24 cellular contexts compared by ENCODE assay signal in the genomic region with DNA sequence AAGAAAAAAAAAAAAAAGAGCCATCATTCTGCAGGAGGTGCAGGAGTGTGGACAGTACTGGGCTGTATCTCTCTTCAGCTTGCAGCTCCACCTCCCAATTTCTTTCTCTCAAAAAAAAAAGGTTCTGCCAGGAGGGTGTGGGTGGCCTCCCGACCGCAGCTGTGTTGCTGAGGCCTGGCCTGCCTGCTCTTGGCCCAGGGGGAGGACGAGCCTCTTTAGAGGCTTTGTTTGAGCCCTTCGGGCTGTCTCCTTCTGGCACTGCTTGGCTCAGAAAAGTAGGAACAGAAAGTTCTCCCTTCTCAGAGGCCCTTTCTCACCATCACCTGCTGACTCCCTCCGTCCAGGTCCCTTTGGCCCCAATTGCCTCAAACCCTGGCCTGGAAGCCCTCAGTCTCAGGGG. TPM values are rescaled to one million over a fixed set of nuclear protein-coding genes. Genes with fewer than 3 reads are reported as not detected.
DNase-seq lines count a peak whose midpoint lies in the region; ATAC-seq lines count a peak whose summit lies in the region.
"Had no signal": no experiment of that assay in that cellular context is flagged by ENCODE, and none has a peak within 500 bp of the region (broad histone marks: within the 10 kb centered on the region; RNA-seq: fewer than 3 reads in every experiment).

No MANE protein-coding gene starts in this region.

- no peak for ATAC-seq in HG02571 (IDR thresholded peaks at IDR 0.05; ENCODE audit: unreplicated experiment)
- ATAC-seq in activated T-helper 17 cell treated with anti-CD3 and anti-CD28 coated beads, Interleukin-2, amount 50 U/mL, for 72 hours (replicated peaks) = no peak
- ATAC-seq: activated CD8-positive, alpha-beta T cell treated with anti-CD3 and anti-CD28 coated beads, Interleukin-2, amount 10 ng/mL, durations not matched to agents 7 days and 5 days had no signal

- DNase-seq in MV-4-11 (lab: John Stamatoyannopoulos, UW) (peak; percentile 83), midbrain (lab: John Stamatoyannopoulos, UW) (peak; percentile 70), RKO (ENCODE audit: low spot score) (no peak)
- DNase-seq: activated CD4-positive, CD25-positive, alpha-beta regulatory T cell treated with anti-CD3 and anti-CD28 coated beads, Interleukin-2, amount 50 U/mL, for 72 hours; activated CD8-positive, alpha-beta T cell treated with anti-CD3 and anti-CD28 coated beads, Interleukin-2, amount 10 ng/mL, durations not matched to agents 7 days and 5 days; aorta; CD8-positive, alpha-beta memory T cell; foreskin melanocyte; mammary epithelial cell; NCI-H1694; NCI-H2171 treated with DMSO at 0.1 percent for 48 hours; NCI-H526 treated with DMSO at 0.1 percent for 48 hours; pancreas; right lobe of liver; stimulated activated CD4-positive, alpha-beta T cell treated with anti-CD3 and anti-CD28 coated beads, Interleukin-15, amount 100 ng/mL, for 24 hours had no signal

- no peaks in the 10 kb centered on the region for H3K27me3 Mint-ChIP-seq in activated T-helper 17 cell treated with anti-CD3 and anti-CD28 coated beads, Interleukin-2, amount 50 U/mL, for 72 hours
- H3K27me3 Mint-ChIP-seq: CD8-positive, alpha-beta memory T cell; central memory CD8-positive, alpha-beta T cell had no signal

- H3K36me3 Mint-ChIP-seq in activated T-helper 17 cell treated with anti-CD3 and anti-CD28 coated beads, Interleukin-2, amount 50 U/mL, for 72 hours (ENCODE audit: low read depth) = peaks cover 54% of the 10 kb centered on the region

- H3K4me3 Mint-ChIP-seq in activated T-helper 17 cell treated with anti-CD3 and anti-CD28 coated beads, Interleukin-2, amount 50 U/mL, for 72 hours = no peak overlapping the region
- H3K4me3 Mint-ChIP-seq: activated CD8-positive, alpha-beta T cell treated with anti-CD3 and anti-CD28 coated beads, Interleukin-2, amount 10 ng/mL, durations not matched to agents 7 days and 5 days; CD8-positive, alpha-beta memory T cell; central memory CD8-positive, alpha-beta T cell had no signal

- H3K27ac Mint-ChIP-seq in activated T-helper 17 cell treated with anti-CD3 and anti-CD28 coated beads, Interleukin-2, amount 50 U/mL, for 72 hours = no peak overlapping the region
- H3K27ac Mint-ChIP-seq: activated CD8-positive, alpha-beta T cell treated with anti-CD3 and anti-CD28 coated beads, Interleukin-2, amount 10 ng/mL, durations not matched to agents 7 days and 5 days had no signal

- no peaks in the 10 kb centered on the region for H3K9me3 Mint-ChIP-seq in activated T-helper 17 cell treated with anti-CD3 and anti-CD28 coated beads, Interleukin-2, amount 50 U/mL, for 72 hours
- H3K9me3 Mint-ChIP-seq: CD8-positive, alpha-beta memory T cell; central memory CD8-positive, alpha-beta T cell had no signal

- no peaks in the 10 kb centered on the region for H3K4me1 Mint-ChIP-seq in activated T-helper 17 cell treated with anti-CD3 and anti-CD28 coated beads, Interleukin-2, amount 50 U/mL, for 72 hours

- H3K27ac ChIP-seq in cingulate gyrus (ENCODE audit: low read depth, low read length) = peak overlapping the region; percentile 96
- H3K27ac ChIP-seq in temporal lobe (ENCODE audit: low read depth, low read length) = peak overlapping the region; percentile 85
- H3K27ac ChIP-seq: KMS-11, right lobe of liver, vagina had no signal

RNA-seq across cellular contexts. Expression of gene C17orf107, which starts 22.2 kb away (rescaled TPM):
- total RNA-seq in temporal lobe = 3.7 TPM
- total RNA-seq in activated T-helper 17 cell treated with anti-CD3 and anti-CD28 coated beads, Interleukin-2, amount 50 U/mL, for 72 hours = 1 to 10 TPM in 1 of 2 donors, under 1 TPM in 1; 0.67 to 3.4 TPM

RNA-seq across cellular contexts. Expression of gene CHRNE, which starts 25.8 kb away (rescaled TPM):
- 0.25 TPM for total RNA-seq in temporal lobe
- total RNA-seq in activated T-helper 17 cell treated with anti-CD3 and anti-CD28 coated beads, Interleukin-2, amount 50 U/mL, for 72 hours = under 1 TPM; 0.35 to 0.69 TPM
- total RNA-seq: myocyte had no signal

RNA-seq across cellular contexts. Expression of gene MINK1, which starts 43.9 kb away (rescaled TPM):
- total RNA-seq in temporal lobe = 22.9 TPM
- 100 to 1,000 TPM in 1 of 2 donors, 10 to 100 TPM in 1; 68.6 to 127 TPM for total RNA-seq in activated T-helper 17 cell treated with anti-CD3 and anti-CD28 coated beads, Interleukin-2, amount 50 U/mL, for 72 hours

RNA-seq across cellular contexts. Expression of gene GP1BA, which starts 55.0 kb away (rescaled TPM):
- not detected for total RNA-seq in temporal lobe
- total RNA-seq in activated T-helper 17 cell treated with anti-CD3 and anti-CD28 coated beads, Interleukin-2, amount 50 U/mL, for 72 hours = under 1 TPM in 1 of 2 donors, not detected in 1; 0.11 TPM
- total RNA-seq: activated CD8-positive, alpha-beta T cell treated with anti-CD3 and anti-CD28 coated beads, Interleukin-2, amount 10 ng/mL, durations not matched to agents 7 days and 5 days; CD8-positive, alpha-beta memory T cell; epithelial cell of proximal tubule; mammary epithelial cell; myocyte; vagina had no signal
